In genomic region chr15:33729648-33730047, GRCh38 we compare ENCODE assay signal across 10 cellular contexts.
DNase-seq lines count a peak whose midpoint lies in the region; ATAC-seq, FAIRE-seq and TF ChIP-seq lines count a peak whose summit lies in the region.
"Had no signal": no experiment of that assay in that cellular context is flagged by ENCODE, and none has a peak within 500 bp of the region (broad histone marks: within the 10 kb centered on the region; RNA-seq: fewer than 3 reads in every experiment).

No MANE protein-coding gene starts in this region.

- H3K9me3 ChIP-seq in T-helper 17 cell (ENCODE audit: control insufficient read depth, low read length, poor library complexity, severe bottlenecking) (no peaks in the 10 kb centered on the region), pancreas (no peaks in the 10 kb centered on the region)
- H3K9me3 ChIP-seq: BLaER1 treated with 17β-estradiol and CSF1 and Interleukin-3, amounts not matched to agents 10 nM and 100 nM had no signal

- TF ChIP-seq CTCF in HFFc6 (IDR thresholded peaks at IDR 0.05) (peak; percentile 66), fibroblast of the aortic adventitia (IDR thresholded peaks at IDR 0.05; ENCODE audit: insufficient read depth, low read length) (peak; percentile 19), pancreas (IDR thresholded peaks at IDR 0.05) (no peak)

- no peaks in the 10 kb centered on the region for H3K9me3 Mint-ChIP-seq in HFFc6

- H3K36me3 Mint-ChIP-seq in HFFc6 (ENCODE audit: low read depth) (no peaks in the 10 kb centered on the region), T-helper 17 cell (ENCODE audit: low read depth) (no peaks in the 10 kb centered on the region)

- no peaks in the 10 kb centered on the region for H3K36me3 ChIP-seq in pancreas
- H3K36me3 ChIP-seq: BLaER1 treated with 17β-estradiol and CSF1 and Interleukin-3, amounts not matched to agents 10 nM and 100 nM had no signal

- H3K4me3 Mint-ChIP-seq in HFFc6 = no peak overlapping the region
- H3K4me3 Mint-ChIP-seq in T-helper 17 cell = no peak overlapping the region

- H3K4me1 Mint-ChIP-seq in HFFc6 (ENCODE audit: low read depth) = peaks cover 4% of the 10 kb centered on the region; the same call in 1 of the 2 replicates
- no peaks in the 10 kb centered on the region for H3K4me1 Mint-ChIP-seq in T-helper 17 cell

- no peak for FAIRE-seq in pancreas (lab: Jason Lieb, UNC)

- intact Hi-C loops in pancreas (cut with DNase I) = no loop called here

- H3K27me3 ChIP-seq in pancreas = no peaks in the 10 kb centered on the region
- H3K27me3 ChIP-seq: BLaER1 treated with 17β-estradiol and CSF1 and Interleukin-3, amounts not matched to agents 10 nM and 100 nM had no signal

- no peak overlapping the region for H3K4me3 ChIP-seq in fibroblast of the aortic adventitia (ENCODE audit: low read depth, low read length)
- no peak overlapping the region for H3K4me3 ChIP-seq in pancreas
- H3K4me3 ChIP-seq: BLaER1 treated with 17β-estradiol and CSF1 and Interleukin-3, amounts not matched to agents 10 nM and 100 nM had no signal

- WGBS in pancreas, 2 donors = 69 to 77% methylated on average over 4 of the region's 4 CpGs

- DNase-seq in A172 (ENCODE audit: low spot score) (peak; percentile 5), HFFc6 (no peak), RPMI7951 (ENCODE audit: low read depth) (peak; percentile 21), fibroblast of the aortic adventitia (ENCODE audit: low read depth) (peak; percentile 14), T-helper 17 cell (no peak), islet precursor cell (no peak), NCI-H1048 (lab: John Stamatoyannopoulos, UW) (no peak), pancreas (no peak)
- DNase-seq: foreskin melanocyte had no signal

- ATAC-seq in T-helper 17 cell (no peak), pancreas (no peak)

- H3K27ac ChIP-seq in pancreas = no peak overlapping the region
- H3K27ac ChIP-seq: BLaER1 treated with 17β-estradiol and CSF1 and Interleukin-3, amounts not matched to agents 10 nM and 100 nM had no signal

- no peaks in the 10 kb centered on the region for H3K4me1 ChIP-seq in pancreas

- H3K27ac Mint-ChIP-seq in HFFc6 (no peak overlapping the region), T-helper 17 cell (no peak overlapping the region)

- H3K27me3 Mint-ChIP-seq in HFFc6 (ENCODE audit: insufficient read depth) (peaks cover 2% of the 10 kb centered on the region; the same call in 1 of the 2 replicates), T-helper 17 cell (peaks cover 18% of the 10 kb centered on the region)

Comparison
In these comparisons a context has a peak if more than half of its experiments do, and no peak if none do; other contexts are left out.
1. DNase-seq: peak in A172 (single experiment), RPMI7951 (single experiment) and fibroblast of the aortic adventitia (single experiment); none in HFFc6 (single experiment), T-helper 17 cell (0 of 3), islet precursor cell (single experiment), NCI-H1048 (single experiment) and pancreas (0 of 6).
2. CTCF ChIP-seq: peak in HFFc6 (single experiment) and fibroblast of the aortic adventitia (single experiment); none in pancreas (0 of 4).